Comparison of ENCODE assay signal across 22 cellular contexts in the genomic region with DNA sequence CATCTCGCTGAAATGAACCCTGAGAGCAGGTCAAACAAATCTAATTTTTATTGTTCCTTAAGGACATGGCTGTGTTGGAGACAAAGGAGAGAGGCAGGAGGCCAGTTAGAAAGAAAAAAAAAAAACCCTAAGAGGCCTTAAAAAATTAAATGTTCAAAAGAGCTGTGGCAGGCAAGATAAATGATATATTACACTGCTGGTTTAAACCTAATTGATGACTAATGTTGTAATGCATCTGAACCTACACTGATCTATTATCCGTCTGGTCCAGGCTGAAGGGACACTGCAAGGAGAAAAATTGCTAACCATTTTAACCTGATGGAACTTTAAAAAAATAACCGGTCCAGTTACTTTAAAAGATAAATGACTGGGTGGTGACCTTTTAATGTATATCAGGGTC.
"Had no signal": no experiment of that assay in that cellular context is flagged by ENCODE, and none has a peak within 500 bp of the region (broad histone marks: within the 10 kb centered on the region; RNA-seq: fewer than 3 reads in every experiment).

No MANE protein-coding gene starts in this region.

- H3K27ac ChIP-seq: brain microvascular endothelial cell, foreskin keratinocyte, left lung, prostate gland, right atrium auricular region, upper lobe of right lung had no signal

- H3K4me3 ChIP-seq: left lung, lung, prostate gland, right atrium auricular region, upper lobe of right lung had no signal

- H3K36me3 ChIP-seq: brain microvascular endothelial cell, left lung, prostate gland, right atrium auricular region, upper lobe of right lung had no signal

- DNase-seq: activated CD4-positive, alpha-beta T cell treated with anti-CD3 and anti-CD28 coated beads for 36 hours; activated CD4-positive, alpha-beta T cell treated with anti-CD3 and anti-CD28 coated beads, Interleukin-2, amount 50 U/mL, for 4 hours; activated CD8-positive, alpha-beta memory T cell treated with anti-CD3 and anti-CD28 coated beads for 24 hours; activated CD8-positive, alpha-beta memory T cell treated with anti-CD3 and anti-CD28 coated beads, Interleukin-2, amount 50 U/mL, for 4 hours; activated T-cell treated with anti-CD3 and anti-CD28 coated beads, Interleukin-2, amount 50 U/mL, for 24 hours; aorta; caudate nucleus; effector CD8-positive, alpha-beta T cell; immature natural killer cell; left lung; naive thymus-derived CD4-positive, alpha-beta T cell; stimulated activated CD4-positive, alpha-beta T cell treated with anti-CD3 and anti-CD28 coated beads, Interleukin-4, amount 100 ng/mL, for 24 hours; stimulated activated naive CD8-positive, alpha-beta T cell treated with anti-CD3 and anti-CD28 coated beads, Interleukin-15, Interleukin-2, amounts not matched to agents 100 U/mL and 50 U/mL, for 24 hours; T1000; upper lobe of right lung had no signal

- ATAC-seq: activated CD4-positive, alpha-beta T cell treated with anti-CD3 and anti-CD28 coated beads for 36 hours; activated naive CD4-positive, alpha-beta T cell treated with anti-CD3 and anti-CD28 coated beads, Interleukin-2, amount 50 U/mL, for 72 hours; activated T-helper 17 cell treated with anti-CD3 and anti-CD28 coated beads, Interleukin-2, amount 50 U/mL, for 72 hours; foreskin keratinocyte; left lung; naive thymus-derived CD4-positive, alpha-beta T cell; stimulated activated naive CD8-positive, alpha-beta T cell treated with anti-CD3 and anti-CD28 coated beads, Interleukin-15, Interleukin-2, amounts not matched to agents 100 U/mL and 50 U/mL, for 24 hours; upper lobe of right lung had no signal

- H3K27me3 ChIP-seq: brain microvascular endothelial cell, foreskin keratinocyte, left lung, right atrium auricular region, upper lobe of right lung had no signal

- H3K9me3 ChIP-seq: left lung, prostate gland, right atrium auricular region, upper lobe of right lung had no signal

- H3K4me1 ChIP-seq: foreskin keratinocyte, left lung, prostate gland, right atrium auricular region had no signal
